In the genomic region with DNA sequence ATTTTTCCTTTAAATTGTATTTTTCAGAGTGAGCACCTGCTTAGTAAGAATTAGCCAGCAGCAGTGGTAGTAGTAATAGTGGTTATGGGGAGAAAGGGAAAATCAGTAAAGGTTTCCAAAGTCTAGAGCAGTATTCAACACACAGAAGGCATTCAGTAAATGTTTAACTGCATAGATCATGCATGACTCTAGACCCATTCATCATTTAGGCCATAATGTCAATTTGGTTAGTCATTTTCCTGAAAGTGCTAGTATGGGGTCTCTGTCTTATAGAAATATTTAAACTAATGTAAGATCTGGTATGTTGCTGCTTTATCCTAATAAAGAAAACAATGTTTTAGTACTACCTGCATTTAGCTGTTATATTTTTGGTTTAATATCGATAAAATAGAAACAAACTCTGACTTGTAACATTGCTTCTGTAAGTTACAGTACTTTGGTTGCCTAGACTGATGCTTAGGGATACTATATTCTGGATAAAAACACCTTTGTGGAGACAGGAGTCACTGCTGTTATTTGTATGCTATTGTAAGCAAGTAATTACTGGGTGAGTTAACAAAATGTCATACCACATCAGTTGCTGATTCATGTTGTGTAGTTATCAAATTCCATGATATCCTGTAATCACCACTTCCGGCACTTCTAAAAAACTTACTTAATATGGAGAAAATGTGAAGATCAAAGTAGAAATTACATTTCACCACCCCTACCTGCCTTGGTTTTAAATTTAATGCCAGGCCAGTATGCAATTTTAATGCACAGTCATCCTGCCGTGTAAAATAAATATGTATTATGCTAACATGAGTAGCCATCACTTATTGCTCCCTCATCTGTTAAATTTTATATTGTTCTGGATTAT, we compare ENCODE assay signal across 1 cellular context.
TF ChIP-seq lines count a peak whose summit lies in the region.

No MANE protein-coding gene starts in this region.

TF ChIP-seq in HCT116, 20 proteins besides CTCF, POLR2A, EP300 and RAD21 (continued from another document):
- TF ChIP-seq, protein P1, sequence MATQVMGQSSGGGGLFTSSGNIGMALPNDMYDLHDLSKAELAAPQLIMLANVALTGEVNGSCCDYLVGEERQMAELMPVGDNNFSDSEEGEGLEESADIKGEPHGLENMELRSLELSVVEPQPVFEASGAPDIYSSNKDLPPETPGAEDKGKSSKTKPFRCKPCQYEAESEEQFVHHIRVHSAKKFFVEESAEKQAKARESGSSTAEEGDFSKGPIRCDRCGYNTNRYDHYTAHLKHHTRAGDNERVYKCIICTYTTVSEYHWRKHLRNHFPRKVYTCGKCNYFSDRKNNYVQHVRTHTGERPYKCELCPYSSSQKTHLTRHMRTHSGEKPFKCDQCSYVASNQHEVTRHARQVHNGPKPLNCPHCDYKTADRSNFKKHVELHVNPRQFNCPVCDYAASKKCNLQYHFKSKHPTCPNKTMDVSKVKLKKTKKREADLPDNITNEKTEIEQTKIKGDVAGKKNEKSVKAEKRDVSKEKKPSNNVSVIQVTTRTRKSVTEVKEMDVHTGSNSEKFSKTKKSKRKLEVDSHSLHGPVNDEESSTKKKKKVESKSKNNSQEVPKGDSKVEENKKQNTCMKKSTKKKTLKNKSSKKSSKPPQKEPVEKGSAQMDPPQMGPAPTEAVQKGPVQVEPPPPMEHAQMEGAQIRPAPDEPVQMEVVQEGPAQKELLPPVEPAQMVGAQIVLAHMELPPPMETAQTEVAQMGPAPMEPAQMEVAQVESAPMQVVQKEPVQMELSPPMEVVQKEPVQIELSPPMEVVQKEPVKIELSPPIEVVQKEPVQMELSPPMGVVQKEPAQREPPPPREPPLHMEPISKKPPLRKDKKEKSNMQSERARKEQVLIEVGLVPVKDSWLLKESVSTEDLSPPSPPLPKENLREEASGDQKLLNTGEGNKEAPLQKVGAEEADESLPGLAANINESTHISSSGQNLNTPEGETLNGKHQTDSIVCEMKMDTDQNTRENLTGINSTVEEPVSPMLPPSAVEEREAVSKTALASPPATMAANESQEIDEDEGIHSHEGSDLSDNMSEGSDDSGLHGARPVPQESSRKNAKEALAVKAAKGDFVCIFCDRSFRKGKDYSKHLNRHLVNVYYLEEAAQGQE (IDR thresholded peaks at IDR 0.05; ENCODE audit: low read depth): no peak
- TF ChIP-seq SP1 (IDR thresholded peaks at IDR 0.05; ENCODE audit: low read depth) (peak; percentile 37), EZH2 (IDR thresholded peaks at IDR 0.05) (no peak)
